Comparison of ENCODE assay signal across 8 cellular contexts in the genomic region with DNA sequence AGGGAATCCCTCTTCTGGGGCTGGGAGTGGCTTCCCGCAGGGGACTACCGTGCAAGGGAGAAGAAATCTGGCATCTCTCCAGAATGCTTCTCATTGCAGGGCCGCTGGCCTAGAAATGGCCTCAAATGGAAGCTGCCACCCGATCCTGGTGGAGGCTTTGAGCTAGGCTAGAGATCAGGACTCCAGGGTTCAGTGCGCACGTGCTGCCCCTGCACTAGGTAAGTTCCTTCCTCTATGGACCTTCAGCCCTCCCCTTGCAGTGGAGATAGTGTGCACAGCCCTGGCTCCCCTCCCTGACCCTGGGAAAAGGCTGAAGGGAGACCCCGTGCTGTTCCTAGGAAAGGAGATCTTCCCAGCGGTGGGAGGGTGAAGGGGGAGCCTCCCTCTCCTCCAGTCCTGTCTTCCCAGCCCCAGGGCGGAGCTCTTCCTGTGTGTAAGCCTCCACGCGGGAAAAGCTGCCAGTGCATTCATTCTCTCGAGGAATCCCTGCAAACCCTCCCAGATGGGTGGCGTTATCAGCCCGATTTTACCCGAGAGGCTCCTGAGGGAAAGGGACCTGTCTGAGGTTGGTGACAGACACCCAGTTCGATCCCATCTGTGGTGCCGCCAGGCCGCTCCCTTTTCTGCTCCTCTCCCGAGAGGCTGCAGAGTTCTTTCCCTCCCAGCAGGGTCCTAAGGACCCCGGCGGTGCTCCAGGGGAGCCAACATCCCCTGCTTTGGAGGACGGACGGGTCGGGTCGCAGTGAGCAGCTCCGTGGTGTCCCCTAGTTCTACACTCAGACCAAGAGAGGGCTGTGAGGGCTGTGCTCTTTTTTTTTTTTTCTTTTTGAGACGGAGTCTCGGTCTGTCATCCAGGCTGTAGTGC. TPM values are rescaled to one million over a fixed set of nuclear protein-coding genes. Genes with fewer than 3 reads are reported as not detected.
DNase-seq lines count a peak whose midpoint lies in the region; ATAC-seq and TF ChIP-seq lines count a peak whose summit lies in the region.

No MANE protein-coding gene starts in this region.

- H3K4me3 ChIP-seq in BLaER1 (0 out of 2 replicates have a peak overlapping the region, but pooled peaks have one; percentile 94), iPS-20b (ENCODE audit: low read length) (peak overlapping the region; percentile 19; the same call in 1 of the 2 replicates)

- peak; percentile 63 for DNase-seq in HuH-7 (ENCODE audit: low spot score)
- DNase-seq in type B pancreatic cell (ENCODE audit: extremely low spot score, unreplicated experiment): no peak
- no peak for DNase-seq in activated gamma-delta T cell (lab: John Stamatoyannopoulos, UW)
- DNase-seq in effector CD4-positive, alpha-beta T cell: no peak
- DNase-seq in D341Med (ENCODE audit: low spot score): no peak

- H3K36me3 ChIP-seq in BLaER1 (peaks cover 14% of the 10 kb centered on the region), iPS-20b (ENCODE audit: insufficient read depth, low read depth, low read length) (no peaks in the 10 kb centered on the region)

- TF ChIP-seq CTCF in type B pancreatic cell (conservative IDR thresholded peaks at IDR 0.05): no peak

- H3K9me3 ChIP-seq in BLaER1: no peaks in the 10 kb centered on the region
- H3K9me3 ChIP-seq in iPS-20b (ENCODE audit: insufficient read depth, low read depth, low read length): no peaks in the 10 kb centered on the region

- H3K4me1 Mint-ChIP-seq in activated T-helper 17 cell treated with anti-CD3 and anti-CD28 coated beads, Interleukin-2, amount 50 U/mL, for 72 hours: no peaks in the 10 kb centered on the region
- peaks cover 10% of the 10 kb centered on the region for H3K4me1 Mint-ChIP-seq in type B pancreatic cell (ENCODE audit: unreplicated experiment)

- no peak overlapping the region for H3K27ac Mint-ChIP-seq in activated T-helper 17 cell treated with anti-CD3 and anti-CD28 coated beads, Interleukin-2, amount 50 U/mL, for 72 hours
- peak overlapping the region; percentile 84 for H3K27ac Mint-ChIP-seq in type B pancreatic cell

- no peaks in the 10 kb centered on the region for H3K36me3 Mint-ChIP-seq in activated T-helper 17 cell treated with anti-CD3 and anti-CD28 coated beads, Interleukin-2, amount 50 U/mL, for 72 hours (ENCODE audit: low read depth)
- no peaks in the 10 kb centered on the region for H3K36me3 Mint-ChIP-seq in type B pancreatic cell

- H3K27me3 ChIP-seq in BLaER1: peaks cover 15% of the 10 kb centered on the region
- peaks cover 88% of the 10 kb centered on the region for H3K27me3 ChIP-seq in iPS-20b (ENCODE audit: insufficient read depth, low read length)

- no peaks in the 10 kb centered on the region for H4K20me1 ChIP-seq in BLaER1

- H3K27me3 Mint-ChIP-seq in activated T-helper 17 cell treated with anti-CD3 and anti-CD28 coated beads, Interleukin-2, amount 50 U/mL, for 72 hours: peaks cover 16% of the 10 kb centered on the region
- H3K27me3 Mint-ChIP-seq in type B pancreatic cell: peaks cover 12% of the 10 kb centered on the region

- H3K4me1 ChIP-seq in BLaER1 (peaks cover 60% of the 10 kb centered on the region), iPS-20b (ENCODE audit: insufficient read depth, low read length) (peaks cover 8% of the 10 kb centered on the region; the same call in 1 of the 2 replicates)

- H3K4me3 Mint-ChIP-seq in activated T-helper 17 cell treated with anti-CD3 and anti-CD28 coated beads, Interleukin-2, amount 50 U/mL, for 72 hours: peak overlapping the region; percentile 74
- peak overlapping the region; percentile 83 for H3K4me3 Mint-ChIP-seq in type B pancreatic cell

- H3K9me3 Mint-ChIP-seq in activated T-helper 17 cell treated with anti-CD3 and anti-CD28 coated beads, Interleukin-2, amount 50 U/mL, for 72 hours: no peaks in the 10 kb centered on the region
- no peaks in the 10 kb centered on the region for H3K9me3 Mint-ChIP-seq in type B pancreatic cell

- peak overlapping the region; percentile 97 for H3K4me2 ChIP-seq in BLaER1

- ATAC-seq in activated T-helper 17 cell treated with anti-CD3 and anti-CD28 coated beads, Interleukin-2, amount 50 U/mL, for 72 hours (replicated peaks): no peak

- no peak overlapping the region for H3K9ac ChIP-seq in BLaER1
- no peak overlapping the region for H3K9ac ChIP-seq in iPS-20b (ENCODE audit: low read depth, low read length)

- H3K27ac ChIP-seq in BLaER1: no peak overlapping the region
- H3K27ac ChIP-seq in iPS-20b (ENCODE audit: low read length): no peak overlapping the region

RNA-seq across cellular contexts. Expression of gene CERCAM, which starts 1.4 kb away (rescaled TPM):
- total RNA-seq in activated T-helper 17 cell treated with anti-CD3 and anti-CD28 coated beads, Interleukin-2, amount 50 U/mL, for 72 hours: 1 to 10 TPM in 1 of 2 donors, under 1 TPM in 1; 0.56 to 1.7 TPM
- total RNA-seq in type B pancreatic cell (ENCODE audit: low replicate concordance): 47.3 and 60.8 TPM in 2 replicates

RNA-seq across cellular contexts. Expression of gene ODF2, which starts 36.5 kb away (rescaled TPM):
- 10 to 100 TPM; 49.4 to 66.2 TPM for total RNA-seq in activated T-helper 17 cell treated with anti-CD3 and anti-CD28 coated beads, Interleukin-2, amount 50 U/mL, for 72 hours
- 38.2 and 59.1 TPM in 2 replicates for total RNA-seq in type B pancreatic cell (ENCODE audit: low replicate concordance)

RNA-seq across cellular contexts. Expression of gene URM1, which starts 48.1 kb away (rescaled TPM):
- total RNA-seq in activated T-helper 17 cell treated with anti-CD3 and anti-CD28 coated beads, Interleukin-2, amount 50 U/mL, for 72 hours: 10 to 100 TPM; 41.4 to 83.5 TPM
- 56.1 and 60.3 TPM in 2 replicates for total RNA-seq in type B pancreatic cell (ENCODE audit: low replicate concordance)

Comparison
In these comparisons a context has a peak if more than half of its experiments do, and no peak if none do; other contexts are left out.
1. RNA of gene CERCAM, which starts 1.4 kb away (total RNA-seq): 47.3 to 60.8 TPM in type B pancreatic cell; 0.56 to 1.7 TPM in activated T-helper 17 cell treated with anti-CD3 and anti-CD28 coated beads, Interleukin-2, amount 50 U/mL, for 72 hours; every median in the first group is over 10 times any median in the second.